Comparison of ENCODE assay signal across 9 cellular contexts in genomic region chr11:94938399-94939055, GRCh38. TPM values are rescaled to one million over a fixed set of nuclear protein-coding genes. Genes with fewer than 3 reads are reported as not detected.
A peak's percentile ranks its signal among the peaks of the same experiment; 100 is the strongest.
DNase-seq lines count a peak whose midpoint lies in the region; TF ChIP-seq lines count a peak whose summit lies in the region.
"Had no signal": no experiment of that assay in that cellular context is flagged by ENCODE, and none has a peak within 500 bp of the region (broad histone marks: within the 10 kb centered on the region; RNA-seq: fewer than 3 reads in every experiment).

No MANE protein-coding gene starts in this region.

- H3K4me1 Mint-ChIP-seq in nephron: peaks cover 38% of the 10 kb centered on the region

- H3K4me3 ChIP-seq in H7 (ENCODE audit: insufficient read depth, low read depth, low read length): no peak overlapping the region
- H3K4me3 ChIP-seq: smooth muscle cell had no signal

- no peaks in the 10 kb centered on the region for H3K36me3 ChIP-seq in H7 (replicated peaks; ENCODE audit: control insufficient read depth, insufficient read depth, low read length)

- peak overlapping the region; percentile 59 to 93 (median 71) for H3K27ac Mint-ChIP-seq in nephron

- no peak for TF ChIP-seq CTCF in AG09319 (IDR thresholded peaks at IDR 0.05; ENCODE audit: low read depth, low read length)
- no peak for TF ChIP-seq CTCF in nephron (IDR thresholded peaks at IDR 0.05; ENCODE audit: unreplicated experiment in 3 of 3)

- no peaks in the 10 kb centered on the region for H3K36me3 Mint-ChIP-seq in nephron (ENCODE audit: low read depth)

- peak overlapping the region in 2 of 3 experiments; percentile 16 to 27 for H3K4me3 Mint-ChIP-seq in nephron

- no peaks in the 10 kb centered on the region for H3K9me3 Mint-ChIP-seq in nephron

- intact Hi-C loops in posterior cingulate gyrus (cut with DNase I): no loop called here

- peak; percentile 54 for DNase-seq in AG09319 (ENCODE audit: extremely low read depth, low read depth)
- DNase-seq in NCI-H187 treated with DMSO at 0.1 percent for 48 hours (lab: John Stamatoyannopoulos, UW): peak; percentile 12
- DNase-seq in dermis microvascular lymphatic vessel endothelial cell (ENCODE audit: low read depth in 2 of 2): peak; percentile 56 to 94
- no peak for DNase-seq in iPS-NIHi7 (ENCODE audit: extremely low spot score)
- DNase-seq in activated CD8-positive, alpha-beta memory T cell treated with anti-CD3 and anti-CD28 coated beads, Interleukin-2, amount 50 U/mL, for 4 hours: no peak
- no peak for DNase-seq in H7
- DNase-seq in posterior cingulate gyrus: no peak

- H3K27me3 Mint-ChIP-seq in nephron (ENCODE audit: low read depth): peaks cover 3% of the 10 kb centered on the region

- no peaks in the 10 kb centered on the region; the same call in 1 of the 2 replicates for H3K27me3 ChIP-seq in H7 (ENCODE audit: control insufficient read depth, insufficient read depth, low read length)

RNA-seq across cellular contexts. Expression of gene CWC15, which starts 34.8 kb away (rescaled TPM):
- 23.0 and 27.5 TPM in 2 replicates for total RNA-seq in dermis microvascular lymphatic vessel endothelial cell
- 30.6 and 42.6 TPM in 2 replicates for total RNA-seq in H7 (2014; rRNA removed; shearing (Covaris generic))

RNA-seq across cellular contexts. Expression of gene KDM4D, which starts 35.0 kb away (rescaled TPM):
- total RNA-seq in dermis microvascular lymphatic vessel endothelial cell: 0.39 and 0.51 TPM in 2 replicates
- total RNA-seq in H7 (2014; rRNA removed; shearing (Covaris generic)): 3.3 and 3.7 TPM in 2 replicates

Comparison
In these comparisons a context has a peak if more than half of its experiments do, and no peak if none do; other contexts are left out.
1. DNase-seq: peak in AG09319 (single experiment), NCI-H187 treated with DMSO at 0.1 percent for 48 hours (single experiment) and dermis microvascular lymphatic vessel endothelial cell (2 of 2); none in iPS-NIHi7 (single experiment), activated CD8-positive, alpha-beta memory T cell treated with anti-CD3 and anti-CD28 coated beads, Interleukin-2, amount 50 U/mL, for 4 hours (single experiment), H7 (single experiment) and posterior cingulate gyrus (0 of 10).